Comparison of ENCODE assay signal across 14 cellular contexts in the genomic region with DNA sequence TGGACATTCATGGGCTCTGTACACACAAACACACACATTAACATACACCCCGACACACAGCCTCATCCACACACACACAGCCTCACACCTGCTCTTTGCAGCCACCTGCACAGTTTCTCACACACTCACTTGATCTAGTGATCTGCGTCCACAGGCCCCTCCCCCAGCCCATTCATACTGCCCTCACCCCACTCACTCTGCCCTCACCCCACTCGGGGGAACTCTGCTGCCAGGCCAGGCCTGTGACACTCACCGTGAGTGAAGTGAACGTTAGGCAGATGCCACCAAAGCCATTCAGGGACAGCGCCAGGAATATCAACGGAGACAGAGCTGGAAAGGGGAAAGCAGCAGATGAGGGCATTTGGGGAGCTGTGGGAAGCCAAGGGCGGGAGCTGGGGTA. TPM values are rescaled to one million over a fixed set of nuclear protein-coding genes. Genes with fewer than 3 reads are reported as not detected.
DNase-seq lines count a peak whose midpoint lies in the region; ATAC-seq and TF ChIP-seq lines count a peak whose summit lies in the region.
"Had no signal": no experiment of that assay in that cellular context is flagged by ENCODE, and none has a peak within 500 bp of the region (broad histone marks: within the 10 kb centered on the region; RNA-seq: fewer than 3 reads in every experiment).

No MANE protein-coding gene starts in this region.

- H3K36me3 ChIP-seq in lung (ENCODE audit: control insufficient read depth in 2 of 2, insufficient read depth in 2 of 2, low read length in 2 of 2) (peaks cover 0 to 2% of the 10 kb centered on the region in 2 donors), upper lobe of left lung (peaks cover 0 to 11% (median 0%) of the 10 kb centered on the region in 4 donors)

- H3K27ac Mint-ChIP-seq in endothelial cell (ENCODE audit: unreplicated experiment), result peak overlapping the region; percentile 76
- H3K27ac Mint-ChIP-seq: activated CD8-positive, alpha-beta memory T cell treated with anti-CD3 and anti-CD28 coated beads, Interleukin-2, amount 10 ng/mL, durations not matched to agents 7 days and 5 days; activated naive CD8-positive, alpha-beta T cell had no signal

- H3K4me1 Mint-ChIP-seq in endothelial cell (ENCODE audit: unreplicated experiment), result peaks cover 9% of the 10 kb centered on the region
- H3K4me1 Mint-ChIP-seq: activated CD8-positive, alpha-beta memory T cell treated with anti-CD3 and anti-CD28 coated beads, Interleukin-2, amount 10 ng/mL, durations not matched to agents 7 days and 5 days had no signal

- H3K27me3 ChIP-seq in lung (ENCODE audit: control insufficient read depth, insufficient read depth), result no peaks in the 10 kb centered on the region
- no peaks in the 10 kb centered on the region for H3K27me3 ChIP-seq in upper lobe of left lung

- H3K27me3 Mint-ChIP-seq in endothelial cell (ENCODE audit: unreplicated experiment), result peaks cover 8% of the 10 kb centered on the region
- H3K27me3 Mint-ChIP-seq: activated CD8-positive, alpha-beta memory T cell treated with anti-CD3 and anti-CD28 coated beads, Interleukin-2, amount 10 ng/mL, durations not matched to agents 7 days and 5 days; activated naive CD8-positive, alpha-beta T cell had no signal

- no peak overlapping the region for H3K4me3 Mint-ChIP-seq in endothelial cell (ENCODE audit: unreplicated experiment)
- H3K4me3 Mint-ChIP-seq: activated CD8-positive, alpha-beta memory T cell treated with anti-CD3 and anti-CD28 coated beads, Interleukin-2, amount 10 ng/mL, durations not matched to agents 7 days and 5 days; activated naive CD8-positive, alpha-beta T cell had no signal

- DNase-seq in NCI-H1417 (lab: John Stamatoyannopoulos, UW), result peak in 2 of 3 experiments; percentile 23 to 28
- DNase-seq in NCI-H1417 treated with DMSO at 0.1 percent for 48 hours (lab: John Stamatoyannopoulos, UW), result no peak
- no peak for DNase-seq in endothelial cell (ENCODE audit: low spot score)
- DNase-seq in lung (ENCODE audit: low spot score), result no peak
- no peak for DNase-seq in upper lobe of left lung
- no peak for DNase-seq in activated gamma-delta T cell (lab: John Stamatoyannopoulos, UW)
- no peak for DNase-seq in medulla oblongata (ENCODE audit: extremely low spot score)
- DNase-seq: activated CD8-positive, alpha-beta memory T cell treated with anti-CD3 and anti-CD28 coated beads, Interleukin-2, amount 10 ng/mL, durations not matched to agents 7 days and 5 days; DMS79; NCI-H187 had no signal

- TF ChIP-seq CTCF in endothelial cell (IDR thresholded peaks at IDR 0.05; ENCODE audit: unreplicated experiment), result no peak
- TF ChIP-seq CTCF in lung (IDR thresholded peaks at IDR 0.05; ENCODE audit: control extremely low read depth, extremely low read depth), result no peak
- no peak for TF ChIP-seq CTCF in upper lobe of left lung (IDR thresholded peaks at IDR 0.05)

- WGBS in lung, 2 donors, result 82 to 88% methylated on average over 8 of the region's 8 CpGs
- 81 to 84% methylated on average over 8 of the region's 8 CpGs for WGBS in upper lobe of left lung, 2 donors

- H3K4me3 ChIP-seq in lung, result no peak overlapping the region
- no peak overlapping the region for H3K4me3 ChIP-seq in upper lobe of left lung

- TF ChIP-seq EP300 in upper lobe of left lung (IDR thresholded peaks at IDR 0.05), result no peak

- H3K36me3 Mint-ChIP-seq in endothelial cell (ENCODE audit: low read depth, unreplicated experiment), result peaks cover 11% of the 10 kb centered on the region

- TF ChIP-seq POLR2A in upper lobe of left lung (IDR thresholded peaks at IDR 0.05), result no peak

- ATAC-seq in lung (ENCODE audit: insufficient read depth, low FRiP score), result no peak
- ATAC-seq in upper lobe of left lung (ENCODE audit: low FRiP score in 2 of 2), result no peak
- ATAC-seq in HG03045 (IDR thresholded peaks at IDR 0.05; ENCODE audit: unreplicated experiment), result no peak
- ATAC-seq: activated CD8-positive, alpha-beta memory T cell treated with anti-CD3 and anti-CD28 coated beads, Interleukin-2, amount 10 ng/mL, durations not matched to agents 7 days and 5 days had no signal

- H3K4me1 ChIP-seq in lung (ENCODE audit: control insufficient read depth in 2 of 2, insufficient read depth in 2 of 2, low read length in 2 of 2) (peaks cover 4 to 9% of the 10 kb centered on the region in 2 donors), upper lobe of left lung (peaks cover 17 to 31% (median 25%) of the 10 kb centered on the region in 4 donors)

- H3K27ac ChIP-seq in lung (ENCODE audit: low read depth in 1 of 2, low read length in 1 of 2), result peak overlapping the region; percentile 61 to 75
- peak overlapping the region; percentile 59 to 78 (median 70) for H3K27ac ChIP-seq in upper lobe of left lung

- H3K9me3 ChIP-seq in lung (ENCODE audit: control insufficient read depth in 2 of 2, insufficient read depth in 1 of 2, low read length in 1 of 2) (no peaks in the 10 kb centered on the region), upper lobe of left lung (no peaks in the 10 kb centered on the region)

- H3K9me3 Mint-ChIP-seq in endothelial cell (ENCODE audit: unreplicated experiment), result no peaks in the 10 kb centered on the region

RNA-seq across cellular contexts. Expression of gene SLC43A1, which starts 15.0 kb away (rescaled TPM):
- total RNA-seq in endothelial cell (ENCODE audit: unreplicated experiment), result 10.4 TPM
- total RNA-seq in lung, result 10 to 100 TPM; 18.5 to 18.7 TPM
- polyA plus RNA-seq in lung, result 10 to 100 TPM; 10.3 to 14.8 TPM
- total RNA-seq in upper lobe of left lung, result 10 to 100 TPM in 5 of 6 donors, 1 to 10 TPM in 1; 7.1 to 72.3 (median 13.9) TPM

RNA-seq across cellular contexts. Expression of gene TIMM10, which starts 30.0 kb away (rescaled TPM):
- total RNA-seq in endothelial cell (ENCODE audit: unreplicated experiment) (60.2 TPM), lung (10 to 100 TPM; 10.4 to 46.5 TPM), upper lobe of left lung (10 to 100 TPM in 5 of 6 donors, 1 to 10 TPM in 1; 7.3 to 62.2 (median 26.8) TPM)
- polyA plus RNA-seq in lung, result 10 to 100 TPM; 45.1 to 64.7 TPM

RNA-seq across cellular contexts. Expression of gene SMTNL1, which starts 36.9 kb away (rescaled TPM):
- 45.2 TPM for total RNA-seq in endothelial cell (ENCODE audit: unreplicated experiment)
- not detected for total RNA-seq in lung
- polyA plus RNA-seq in lung, result not detected
- not detected for total RNA-seq in upper lobe of left lung
- total RNA-seq: A172; activated CD8-positive, alpha-beta memory T cell treated with anti-CD3 and anti-CD28 coated beads, Interleukin-2, amount 10 ng/mL, durations not matched to agents 7 days and 5 days; SK-MEL-5 had no signal

RNA-seq across cellular contexts. Expression of gene RTN4RL2, which starts 40.2 kb away (rescaled TPM):
- 0.62 TPM for total RNA-seq in endothelial cell (ENCODE audit: unreplicated experiment)
- total RNA-seq in lung, result 1 to 10 TPM in 1 of 2 donors, under 1 TPM in 1; 0.31 to 4.8 TPM
- polyA plus RNA-seq in lung, result 1 to 10 TPM; 1.5 to 1.8 TPM
- 1 to 10 TPM in 5 of 6 donors, not detected in 1; 1.1 to 4.1 (median 2.0) TPM for total RNA-seq in upper lobe of left lung
- total RNA-seq: activated CD8-positive, alpha-beta memory T cell treated with anti-CD3 and anti-CD28 coated beads, Interleukin-2, amount 10 ng/mL, durations not matched to agents 7 days and 5 days had no signal

Comparison
In these comparisons a context has a peak if more than half of its experiments do, and no peak if none do; other contexts are left out.
1. DNase-seq: peak in NCI-H1417 (2 of 3); none in NCI-H1417 treated with DMSO at 0.1 percent for 48 hours (single experiment), endothelial cell (single experiment), lung (single experiment), upper lobe of left lung (0 of 2), activated gamma-delta T cell (single experiment) and medulla oblongata (single experiment).
2. RNA of gene SMTNL1, which starts 36.9 kb away (total RNA-seq): 45.2 TPM in endothelial cell (single experiment); not detected in lung and not detected in upper lobe of left lung; every median in the first group is over 10 times any median in the second.